In genomic region chr22:38176170-38176741, GRCh38 we compare ENCODE assay signal across 8 cellular contexts. TPM values are rescaled to one million over a fixed set of nuclear protein-coding genes. Genes with fewer than 3 reads are reported as not detected.
DNase-seq lines count a peak whose midpoint lies in the region; ATAC-seq, FAIRE-seq and TF ChIP-seq lines count a peak whose summit lies in the region.

No MANE protein-coding gene starts in this region.

- no peak for FAIRE-seq in urothelium cell line (lab: Jason Lieb, UNC)

- H3K4me3 ChIP-seq in fibroblast of pulmonary artery (replicated peaks; ENCODE audit: low read depth, low read length) (no peak overlapping the region), retinal pigment epithelial cell (ENCODE audit: low read length) (no peak overlapping the region)

- ATAC-seq in GM19468 (IDR thresholded peaks at IDR 0.05; ENCODE audit: extremely low read depth, unreplicated experiment) = peak; percentile 26
- ATAC-seq in HG02588 (IDR thresholded peaks at IDR 0.05; ENCODE audit: unreplicated experiment) = no peak
- ATAC-seq in HG02642 (IDR thresholded peaks at IDR 0.05; ENCODE audit: poor library complexity, unreplicated experiment) = no peak

- DNase-seq in A172 (ENCODE audit: low spot score) = peak; percentile 10
- peak; percentile 41 for DNase-seq in activated CD8-positive, alpha-beta memory T cell treated with anti-CD3 and anti-CD28 coated beads, Interleukin-2, amount 50 U/mL, for 4 hours
- DNase-seq in fibroblast of pulmonary artery (ENCODE audit: low read depth) = peak; percentile 97
- peak; percentile 91 for DNase-seq in retinal pigment epithelial cell (ENCODE audit: low read depth)
- DNase-seq in urothelium cell line (ENCODE audit: low spot score) = no peak

- no peak for TF ChIP-seq CTCF in fibroblast of pulmonary artery (IDR thresholded peaks at IDR 0.05; ENCODE audit: low read length, missing control alignments)
- TF ChIP-seq CTCF in retinal pigment epithelial cell (conservative IDR thresholded peaks at IDR 0.05; ENCODE audit: low read depth, low read length) = no peak

RNA-seq across cellular contexts. Expression of gene PLA2G6, which starts 5.4 kb away (rescaled TPM):
- total RNA-seq in A172 (2014; rRNA removed; shearing (Covaris generic)) = 6.2 and 10.1 TPM in 2 replicates

RNA-seq across cellular contexts. Expression of gene MAFF, which starts 25.5 kb away (rescaled TPM):
- total RNA-seq in A172 (2014; rRNA removed; shearing (Covaris generic)) = 4.7 and 9.9 TPM in 2 replicates
